ENCODE assay signal across 9 cellular contexts in the genomic region with DNA sequence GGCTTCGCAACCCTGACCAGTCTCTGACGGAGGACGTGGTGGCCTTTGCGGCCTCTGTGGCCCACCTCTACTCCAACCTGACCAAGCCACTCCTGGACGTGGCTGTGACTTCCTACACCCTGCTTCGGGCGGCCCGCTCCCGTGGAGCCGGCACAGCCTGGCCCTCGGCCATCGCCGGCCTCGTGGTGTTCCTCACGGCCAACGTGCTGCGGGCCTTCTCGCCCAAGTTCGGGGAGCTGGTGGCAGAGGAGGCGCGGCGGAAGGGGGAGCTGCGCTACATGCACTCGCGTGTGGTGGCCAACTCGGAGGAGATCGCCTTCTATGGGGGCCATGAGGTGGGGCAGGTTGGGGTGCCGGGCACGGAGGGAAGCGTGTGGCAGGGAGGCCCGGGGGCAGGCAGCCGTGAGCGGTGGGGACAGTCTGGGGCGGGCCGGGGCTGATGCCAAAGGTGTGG. TPM values are rescaled to one million over a fixed set of nuclear protein-coding genes. Genes with fewer than 3 reads are reported as not detected.
DNase-seq lines count a peak whose midpoint lies in the region; ATAC-seq and TF ChIP-seq lines count a peak whose summit lies in the region.
"Had no signal": no experiment of that assay in that cellular context is flagged by ENCODE, and none has a peak within 500 bp of the region (broad histone marks: within the 10 kb centered on the region; RNA-seq: fewer than 3 reads in every experiment).

No MANE protein-coding gene starts in this region.

- DNase-seq in GM12865 (ENCODE audit: low read depth) (peak; percentile 3), T-helper 17 cell (no peak), fibroblast of villous mesenchyme (ENCODE audit: low read depth) (no peak), NCI-H187 treated with DMSO at 0.1 percent for 48 hours (lab: John Stamatoyannopoulos, UW) (no peak), WTC11 (ENCODE audit: low spot score) (no peak)

- H3K4me3 ChIP-seq in GM12865 (ENCODE audit: low read depth, low read length) = no peak overlapping the region
- H3K4me3 ChIP-seq in fibroblast of villous mesenchyme (ENCODE audit: low read depth, low read length) = peak overlapping the region; percentile 37
- peak overlapping the region; percentile 57 for H3K4me3 ChIP-seq in skeletal muscle satellite cell (ENCODE audit: low read length)

- H3K36me3 Mint-ChIP-seq in T-helper 17 cell (ENCODE audit: low read depth) = no peaks in the 10 kb centered on the region
- H3K36me3 Mint-ChIP-seq in WTC11 = peaks cover 10% of the 10 kb centered on the region

- H3K4me3 Mint-ChIP-seq in T-helper 17 cell = peak overlapping the region; percentile 70
- no peak overlapping the region for H3K4me3 Mint-ChIP-seq in WTC11

- peaks cover 43% of the 10 kb centered on the region for H3K4me1 ChIP-seq in skeletal muscle satellite cell (ENCODE audit: control insufficient read depth, insufficient read depth, low read length)

- peak overlapping the region; percentile 60 for H3K9ac ChIP-seq in skeletal muscle satellite cell (ENCODE audit: low read depth, low read length)

- H3K9me3 ChIP-seq in T-helper 17 cell (ENCODE audit: control insufficient read depth, low read length, poor library complexity, severe bottlenecking) (no peaks in the 10 kb centered on the region), skeletal muscle satellite cell (replicated peaks; ENCODE audit: low read length) (no peaks in the 10 kb centered on the region)

- TF ChIP-seq CTCF in GM12865 (IDR thresholded peaks at IDR 0.05; ENCODE audit: insufficient read depth, low read depth, low read length, missing control alignments) (no peak), fibroblast of villous mesenchyme (IDR thresholded peaks at IDR 0.05; ENCODE audit: insufficient read depth, low read depth, low read length) (no peak), WTC11 (IDR thresholded peaks at IDR 0.05) (no peak)

- no peaks in the 10 kb centered on the region for H3K27me3 ChIP-seq in skeletal muscle satellite cell (ENCODE audit: control insufficient read depth, insufficient read depth, low read length)

- H3K27ac Mint-ChIP-seq in T-helper 17 cell = no peak overlapping the region
- no peak overlapping the region for H3K27ac Mint-ChIP-seq in WTC11

- peak overlapping the region; percentile 85 for H3K4me2 ChIP-seq in skeletal muscle satellite cell (ENCODE audit: low read length)

- CTCF ChIA-PET in WTC11 (lab: Charles Lee) = interaction anchor here (1.1 to 1.8 kb wide), 4 partner anchors 18 to 200 kb away, joined by 3 to 5 read pairs (median 4); a partner anchor contains a TSS

- POLR2A ChIA-PET in WTC11 (lab: Charles Lee) = no interaction called here

- no peaks in the 10 kb centered on the region for H3K27me3 Mint-ChIP-seq in T-helper 17 cell
- no peaks in the 10 kb centered on the region; the same call in 1 of the 2 replicates for H3K27me3 Mint-ChIP-seq in WTC11 (ENCODE audit: low read depth)

- no peak for ATAC-seq in T-helper 17 cell
- ATAC-seq in HG02840 (IDR thresholded peaks at IDR 0.05; ENCODE audit: low FRiP score, unreplicated experiment) = no peak
- ATAC-seq in GM21737 (IDR thresholded peaks at IDR 0.05; ENCODE audit: unreplicated experiment) = no peak
- ATAC-seq in WTC11 = no peak

- H3K36me3 ChIP-seq in skeletal muscle satellite cell (ENCODE audit: insufficient read depth, low read length) = peaks cover 10% of the 10 kb centered on the region

- H3K4me1 Mint-ChIP-seq in T-helper 17 cell = peaks cover 16% of the 10 kb centered on the region
- H3K4me1 Mint-ChIP-seq in WTC11 = peaks cover 18% of the 10 kb centered on the region

- H3K9me3 Mint-ChIP-seq in WTC11 = no peaks in the 10 kb centered on the region

TF ChIP-seq in WTC11, 78 proteins besides CTCF, POLR2A, EP300 and RAD21 (continues in another document):
- no peak for TF ChIP-seq CBFB (CRISPR knock-in tag; IDR thresholded peaks at IDR 0.05; ENCODE audit: low read depth)
- TF ChIP-seq, protein P1, sequence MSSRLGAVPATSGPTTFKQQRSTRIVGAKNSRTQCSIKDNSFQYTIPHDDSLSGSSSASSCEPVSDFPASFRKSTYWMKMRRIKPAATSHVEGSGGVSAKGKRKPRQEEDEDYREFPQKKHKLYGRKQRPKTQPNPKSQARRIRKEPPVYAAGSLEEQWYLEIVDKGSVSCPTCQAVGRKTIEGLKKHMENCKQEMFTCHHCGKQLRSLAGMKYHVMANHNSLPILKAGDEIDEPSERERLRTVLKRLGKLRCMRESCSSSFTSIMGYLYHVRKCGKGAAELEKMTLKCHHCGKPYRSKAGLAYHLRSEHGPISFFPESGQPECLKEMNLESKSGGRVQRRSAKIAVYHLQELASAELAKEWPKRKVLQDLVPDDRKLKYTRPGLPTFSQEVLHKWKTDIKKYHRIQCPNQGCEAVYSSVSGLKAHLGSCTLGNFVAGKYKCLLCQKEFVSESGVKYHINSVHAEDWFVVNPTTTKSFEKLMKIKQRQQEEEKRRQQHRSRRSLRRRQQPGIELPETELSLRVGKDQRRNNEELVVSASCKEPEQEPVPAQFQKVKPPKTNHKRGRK (CRISPR knock-in tag; IDR thresholded peaks at IDR 0.05; ENCODE audit: borderline replicate concordance) = no peak
- no peak for TF ChIP-seq NFATC4 (CRISPR knock-in tag; IDR thresholded peaks at IDR 0.05)
- no peak for TF ChIP-seq ZNF219 (CRISPR knock-in tag; IDR thresholded peaks at IDR 0.05; ENCODE audit: borderline replicate concordance)
- no peak for TF ChIP-seq TEAD4 (CRISPR knock-in tag; IDR thresholded peaks at IDR 0.05)
- no peak for TF ChIP-seq NR2C2 (CRISPR knock-in tag; IDR thresholded peaks at IDR 0.05)
- TF ChIP-seq, protein P2, sequence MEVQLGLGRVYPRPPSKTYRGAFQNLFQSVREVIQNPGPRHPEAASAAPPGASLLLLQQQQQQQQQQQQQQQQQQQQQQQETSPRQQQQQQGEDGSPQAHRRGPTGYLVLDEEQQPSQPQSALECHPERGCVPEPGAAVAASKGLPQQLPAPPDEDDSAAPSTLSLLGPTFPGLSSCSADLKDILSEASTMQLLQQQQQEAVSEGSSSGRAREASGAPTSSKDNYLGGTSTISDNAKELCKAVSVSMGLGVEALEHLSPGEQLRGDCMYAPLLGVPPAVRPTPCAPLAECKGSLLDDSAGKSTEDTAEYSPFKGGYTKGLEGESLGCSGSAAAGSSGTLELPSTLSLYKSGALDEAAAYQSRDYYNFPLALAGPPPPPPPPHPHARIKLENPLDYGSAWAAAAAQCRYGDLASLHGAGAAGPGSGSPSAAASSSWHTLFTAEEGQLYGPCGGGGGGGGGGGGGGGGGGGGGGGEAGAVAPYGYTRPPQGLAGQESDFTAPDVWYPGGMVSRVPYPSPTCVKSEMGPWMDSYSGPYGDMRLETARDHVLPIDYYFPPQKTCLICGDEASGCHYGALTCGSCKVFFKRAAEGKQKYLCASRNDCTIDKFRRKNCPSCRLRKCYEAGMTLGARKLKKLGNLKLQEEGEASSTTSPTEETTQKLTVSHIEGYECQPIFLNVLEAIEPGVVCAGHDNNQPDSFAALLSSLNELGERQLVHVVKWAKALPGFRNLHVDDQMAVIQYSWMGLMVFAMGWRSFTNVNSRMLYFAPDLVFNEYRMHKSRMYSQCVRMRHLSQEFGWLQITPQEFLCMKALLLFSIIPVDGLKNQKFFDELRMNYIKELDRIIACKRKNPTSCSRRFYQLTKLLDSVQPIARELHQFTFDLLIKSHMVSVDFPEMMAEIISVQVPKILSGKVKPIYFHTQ (CRISPR knock-in tag; IDR thresholded peaks at IDR 0.05) = no peak
- TF ChIP-seq, protein P3, sequence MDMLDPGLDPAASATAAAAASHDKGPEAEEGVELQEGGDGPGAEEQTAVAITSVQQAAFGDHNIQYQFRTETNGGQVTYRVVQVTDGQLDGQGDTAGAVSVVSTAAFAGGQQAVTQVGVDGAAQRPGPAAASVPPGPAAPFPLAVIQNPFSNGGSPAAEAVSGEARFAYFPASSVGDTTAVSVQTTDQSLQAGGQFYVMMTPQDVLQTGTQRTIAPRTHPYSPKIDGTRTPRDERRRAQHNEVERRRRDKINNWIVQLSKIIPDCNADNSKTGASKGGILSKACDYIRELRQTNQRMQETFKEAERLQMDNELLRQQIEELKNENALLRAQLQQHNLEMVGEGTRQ (CRISPR knock-in tag; IDR thresholded peaks at IDR 0.05) = no peak
- TF ChIP-seq, protein P4, sequence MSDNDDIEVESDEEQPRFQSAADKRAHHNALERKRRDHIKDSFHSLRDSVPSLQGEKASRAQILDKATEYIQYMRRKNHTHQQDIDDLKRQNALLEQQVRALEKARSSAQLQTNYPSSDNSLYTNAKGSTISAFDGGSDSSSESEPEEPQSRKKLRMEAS (CRISPR knock-in tag; IDR thresholded peaks at IDR 0.05) = no peak
- TF ChIP-seq, protein P5, sequence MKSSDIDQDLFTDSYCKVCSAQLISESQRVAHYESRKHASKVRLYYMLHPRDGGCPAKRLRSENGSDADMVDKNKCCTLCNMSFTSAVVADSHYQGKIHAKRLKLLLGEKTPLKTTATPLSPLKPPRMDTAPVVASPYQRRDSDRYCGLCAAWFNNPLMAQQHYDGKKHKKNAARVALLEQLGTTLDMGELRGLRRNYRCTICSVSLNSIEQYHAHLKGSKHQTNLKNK (CRISPR knock-in tag; IDR thresholded peaks at IDR 0.05) = no peak

RNA-seq across cellular contexts. Expression of a gene that starts 1.2 kb away (rescaled TPM):
- total RNA-seq in T-helper 17 cell (10 to 100 TPM; 14.7 to 17.7 TPM), fibroblast of villous mesenchyme (15.5 and 19.3 TPM in 2 replicates), WTC11 (2021) (9.1 to 10.4 TPM (median 9.5 TPM) in 3 replicates)
- 17.2 and 17.3 TPM in 2 replicates for total RNA-seq in skeletal muscle satellite cell (2012; rRNA removed)

RNA-seq across cellular contexts. Expression of a gene that starts 1.7 kb away (rescaled TPM):
- 100 to 1,000 TPM; 101 TPM for total RNA-seq in T-helper 17 cell
- 105 and 127 TPM in 2 replicates for total RNA-seq in fibroblast of villous mesenchyme
- 173 and 174 TPM in 2 replicates for total RNA-seq in skeletal muscle satellite cell (2012; rRNA removed)
- 142 to 150 TPM (median 144 TPM) in 3 replicates for total RNA-seq in WTC11 (2021)

RNA-seq across cellular contexts. Expression of a gene that starts 38.1 kb away (rescaled TPM):
- total RNA-seq in T-helper 17 cell = 1 to 10 TPM; 3.4 to 4.4 TPM
- 9.1 and 12.2 TPM in 2 replicates for total RNA-seq in fibroblast of villous mesenchyme
- 9.1 and 14.0 TPM in 2 replicates for total RNA-seq in skeletal muscle satellite cell (2012; rRNA removed)
- 102 to 112 TPM (median 110 TPM) in 3 replicates for total RNA-seq in WTC11 (2021)

RNA-seq across cellular contexts. Expression of a gene that starts 38.2 kb away (rescaled TPM):
- total RNA-seq in T-helper 17 cell (1 to 10 TPM in 1 of 2 donors, under 1 TPM in 1; 0.25 to 2.9 TPM), fibroblast of villous mesenchyme (3.0 and 3.5 TPM in 2 replicates), WTC11 (2021) (2.5 to 4.2 TPM (median 2.9 TPM) in 3 replicates)
- total RNA-seq in skeletal muscle satellite cell (2012; rRNA removed) = 3.0 and 3.9 TPM in 2 replicates

RNA-seq across cellular contexts. Expression of a gene that starts 52.2 kb away (rescaled TPM):
- total RNA-seq in T-helper 17 cell (under 1 TPM in 1 of 2 donors, not detected in 1; 0.72 TPM), fibroblast of villous mesenchyme (under 0.01 and 0.32 TPM in 2 replicates), WTC11 (2021) (8.6 to 14.3 TPM (median 12.1 TPM) in 3 replicates)
- not detected in 2 replicates for total RNA-seq in skeletal muscle satellite cell (2012; rRNA removed)
- total RNA-seq: left lobe of liver had no signal
